21 cellular contexts compared by ENCODE assay signal in the genomic region with DNA sequence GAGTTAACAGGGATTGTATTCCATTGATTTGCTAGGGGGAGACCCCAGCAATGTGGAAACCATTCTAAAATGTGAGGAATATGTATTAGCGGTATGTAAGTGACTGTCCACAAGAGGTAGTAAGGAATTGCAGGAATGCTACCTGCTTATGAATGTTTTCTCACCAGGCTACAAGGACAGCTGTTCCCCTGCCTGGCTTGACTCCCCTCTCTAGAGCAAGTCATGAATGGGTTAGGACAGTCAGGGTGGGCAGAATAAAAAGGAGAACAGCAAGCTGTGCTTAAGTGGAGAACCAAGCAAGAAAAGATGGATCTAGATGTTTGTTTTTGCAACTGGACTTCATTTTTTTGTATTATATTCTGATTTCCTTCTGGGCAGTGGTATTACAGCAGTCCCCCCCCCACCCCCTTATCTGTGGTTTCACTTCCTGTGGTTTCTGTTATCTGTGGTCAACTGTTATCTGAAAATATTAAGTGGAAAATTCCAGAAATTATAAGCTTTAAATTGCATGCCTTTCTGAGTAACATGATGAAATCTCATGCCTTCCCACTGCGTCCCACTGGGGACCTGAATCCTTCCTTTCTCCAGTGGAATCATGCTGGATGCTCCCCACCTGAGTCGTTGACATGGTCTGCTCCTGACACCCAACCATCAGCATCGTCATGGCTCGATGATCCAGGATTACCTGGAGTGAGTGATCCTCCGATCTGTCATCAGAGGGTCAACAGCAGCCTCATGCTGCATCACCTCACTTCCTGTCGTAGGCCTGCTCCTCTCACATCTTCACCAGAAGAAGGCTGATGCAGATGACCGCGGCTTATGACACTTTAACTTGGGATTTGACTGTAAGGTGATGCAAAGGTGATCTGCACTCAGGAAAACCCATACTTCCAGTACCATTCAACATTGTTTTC. TPM values are rescaled to one million over a fixed set of nuclear protein-coding genes. Genes with fewer than 3 reads are reported as not detected.
A peak's percentile ranks its signal among the peaks of the same experiment; 100 is the strongest.
DNase-seq lines count a peak whose midpoint lies in the region; ATAC-seq, FAIRE-seq and TF ChIP-seq lines count a peak whose summit lies in the region.
"Had no signal": no experiment of that assay in that cellular context is flagged by ENCODE, and none has a peak within 500 bp of the region (broad histone marks: within the 10 kb centered on the region; RNA-seq: fewer than 3 reads in every experiment).

No MANE protein-coding gene starts in this region.

- no peak for TF ChIP-seq POLR2A in GM12878 (IDR thresholded peaks at IDR 0.05; ENCODE audit: low read depth, low read length)

- no peaks in the 10 kb centered on the region for H3K79me2 ChIP-seq in GM12878 (ENCODE audit: control insufficient read depth, insufficient read depth, low read length)

- H3K4me3 ChIP-seq in BLaER1 treated with 17β-estradiol and CSF1 and Interleukin-3, amounts not matched to agents 10 nM and 100 nM, result no peak overlapping the region
- no peak overlapping the region for H3K4me3 ChIP-seq in GM12878
- H3K4me3 ChIP-seq: breast epithelium, GM23248, MG63 had no signal

- CTCF ChIA-PET in GM12878 (lab: Yijun Ruan, JAX) (interaction anchor here (1.2 kb wide), 1 partner anchor 553 kb away, joined by 3 read pairs; no protein-coding TSS in a partner anchor), RWPE1 (lab: Yijun Ruan, JAX) (no interaction called here)

- POLR2A ChIA-PET in GM12878 (lab: Charles Lee) (no interaction called here), RWPE1 (lab: Yijun Ruan, JAX; ENCODE audit: low non-redundant PET) (no interaction called here)

- intact Hi-C loops in GM12878 (cut with micrococcal nuclease; ENCODE audit: unreplicated experiment), result loop anchor here (10.0 kb wide), 1 partner anchor 1189 kb away; no protein-coding TSS in a partner anchor
- intact Hi-C loops in head of caudate nucleus (cut with DNase I), result no loop called here

- H3K4me2 ChIP-seq in BLaER1 treated with 17β-estradiol and CSF1 and Interleukin-3, amounts not matched to agents 10 nM and 100 nM, result peak overlapping the region; percentile 65 to 93 (median 74)
- no peak overlapping the region for H3K4me2 ChIP-seq in GM12878 (ENCODE audit: control insufficient read depth, insufficient read depth)

- no peak for TF ChIP-seq CTCF in GM12878 (IDR thresholded peaks at IDR 0.05 in 2 of 3, conservative IDR thresholded peaks at IDR 0.05 in 1 of 3; ENCODE audit: control insufficient read depth in 2 of 3, extremely low read depth in 1 of 3, insufficient read depth in 1 of 3, low read depth in 3 of 3, low read length in 3 of 3)
- TF ChIP-seq CTCF in RWPE1 (conservative IDR thresholded peaks at IDR 0.05; ENCODE audit: low read depth), result no peak

- no peak for ATAC-seq in GM12878
- ATAC-seq: activated CD4-positive, alpha-beta T cell treated with anti-CD3 and anti-CD28 coated beads for 36 hours; activated T-helper 17 cell treated with anti-CD3 and anti-CD28 coated beads, Interleukin-2, amount 50 U/mL, for 72 hours; CD8-positive, alpha-beta T cell had no signal

- no TSS peak for BruUV-seq in GM12878 (replicated peaks; lab: Mats Ljungman, UMichigan)

- WGBS in GM12878 (ENCODE audit: insufficient coverage, insufficient replicate concordance, low lambda C conversion rate, missing lambda C conversion rate), result 73% methylated on average over 9 of the region's 9 CpGs

- DNase-seq in HTR-8/SVneo (ENCODE audit: insufficient read length, low spot score), result no peak
- no peak for DNase-seq in GM12878 (ENCODE audit: low read depth, low spot score)
- DNase-seq in kidney glomerular epithelial cell (lab: John Stamatoyannopoulos, UW), result peak; percentile 29
- no peak for DNase-seq in RWPE1 (ENCODE audit: low spot score)
- no peak for DNase-seq in head of caudate nucleus
- no peak for DNase-seq in activated T-cell treated with anti-CD3 and anti-CD28 coated beads for 4 hours
- no peak for DNase-seq in NCI-H128 (lab: John Stamatoyannopoulos, UW; ENCODE audit: unreplicated experiment)
- DNase-seq: activated CD4-positive, alpha-beta T cell treated with anti-CD3 and anti-CD28 coated beads for 36 hours; activated naive CD8-positive, alpha-beta T cell treated with anti-CD3 and anti-CD28 coated beads for 36 hours; CD8-positive, alpha-beta T cell; DMS79 treated with DMSO at 0.1 percent for 48 hours; glutamatergic neuron; GM23248; MG63; NCI-H146; NCI-H82; nucleus accumbens; RPMI8226 had no signal

- H3K27ac ChIP-seq in BLaER1 treated with 17β-estradiol and CSF1 and Interleukin-3, amounts not matched to agents 10 nM and 100 nM, result no peak overlapping the region
- H3K27ac ChIP-seq in GM12878 (ENCODE audit: control insufficient read depth, insufficient read depth) (no peak overlapping the region), RWPE1 (no peak overlapping the region)
- H3K27ac ChIP-seq: breast epithelium, GM23248 had no signal

- FAIRE-seq in HTR-8/SVneo (lab: Jason Lieb, UNC) (peak; percentile 59), GM12878 (lab: Jason Lieb, UNC) (no peak)

- SMC1A ChIA-PET in GM12878 (lab: Charles Lee; ENCODE audit: uncharacterized antibody, unreplicated experiment), result interaction anchor here (0.6 kb wide), 1 partner anchor 179 kb away, joined by 3 read pairs; no protein-coding TSS in a partner anchor

- TF ChIP-seq RAD21 in GM12878 (IDR thresholded peaks at IDR 0.05; ENCODE audit: insufficient read depth, low read depth, low read length), result no peak

- H3K9me3 ChIP-seq in BLaER1 treated with 17β-estradiol and CSF1 and Interleukin-3, amounts not matched to agents 10 nM and 100 nM (replicated peaks in 1 of 11), result peaks cover 0 to 11% (median 0%) of the 10 kb centered on the region in 11 experiments; a peak in 1 of 22 replicates
- no peaks in the 10 kb centered on the region for H3K9me3 ChIP-seq in GM12878 (replicated peaks; ENCODE audit: control insufficient read depth, insufficient read depth, low read length)
- H3K9me3 ChIP-seq: breast epithelium, MG63 had no signal

- no peak for TF ChIP-seq EP300 in GM12878 (IDR thresholded peaks at IDR 0.05; ENCODE audit: borderline replicate concordance in 1 of 2, control insufficient read depth in 1 of 2, low read depth in 2 of 2, low read length in 2 of 2)

- no peak overlapping the region for H3K9ac ChIP-seq in BLaER1 treated with 17β-estradiol and CSF1 and Interleukin-3, amounts not matched to agents 10 nM and 100 nM
- H3K9ac ChIP-seq in GM12878 (ENCODE audit: control insufficient read depth, insufficient read depth, low read length), result no peak overlapping the region
- H3K9ac ChIP-seq: GM23248 had no signal

- H3K4me1 ChIP-seq in BLaER1 treated with 17β-estradiol and CSF1 and Interleukin-3, amounts not matched to agents 10 nM and 100 nM, result peaks cover 52 to 72% (median 64%) of the 10 kb centered on the region in 10 experiments
- H3K4me1 ChIP-seq in GM12878 (ENCODE audit: control insufficient read depth, insufficient read depth, low read length), result no peaks in the 10 kb centered on the region
- H3K4me1 ChIP-seq: breast epithelium had no signal

- RAD21 ChIA-PET in GM12878 (lab: Charles Lee; ENCODE audit: unreplicated experiment), result no interaction called here

- H3K36me3 ChIP-seq in BLaER1 treated with 17β-estradiol and CSF1 and Interleukin-3, amounts not matched to agents 10 nM and 100 nM, result no peaks in the 10 kb centered on the region
- H3K36me3 ChIP-seq in GM12878 (ENCODE audit: control insufficient read depth in 2 of 2, insufficient read depth in 2 of 2, low read length in 1 of 2), result no peaks in the 10 kb centered on the region
- H3K36me3 ChIP-seq: breast epithelium, MG63 had no signal

- H2AFZ ChIP-seq in GM12878 (ENCODE audit: control insufficient read depth, low read depth, low read length), result no peak overlapping the region
- H2AFZ ChIP-seq: GM23248 had no signal

- H4K20me1 ChIP-seq in BLaER1 treated with 17β-estradiol and CSF1 and Interleukin-3, amounts not matched to agents 10 nM and 100 nM, result peaks cover 0 to 7% (median 0%) of the 10 kb centered on the region in 11 experiments; a peak in 3 of 22 replicates
- no peaks in the 10 kb centered on the region; the same call in 1 of the 2 replicates for H4K20me1 ChIP-seq in GM12878 (ENCODE audit: control insufficient read depth, insufficient read depth)

- H3K27me3 ChIP-seq in BLaER1 treated with 17β-estradiol and CSF1 and Interleukin-3, amounts not matched to agents 10 nM and 100 nM, result peaks cover 0 to 12% (median 0%) of the 10 kb centered on the region in 11 experiments; a peak in 5 of 22 replicates
- H3K27me3 ChIP-seq in GM12878 (replicated peaks in 1 of 2; ENCODE audit: control insufficient read depth in 2 of 2, insufficient read depth in 2 of 2, low read length in 1 of 2), result no peaks in the 10 kb centered on the region; a peak in 2 of 4 replicates
- H3K27me3 ChIP-seq: MG63 had no signal

- in situ Hi-C loops in GM12878 (cut with MboI), result no loop called here

TF ChIP-seq in GM12878, 131 proteins besides CTCF, POLR2A, EP300 and RAD21:
- TF ChIP-seq STAT3 (IDR thresholded peaks at IDR 0.05; ENCODE audit: low read depth, low read length), result no peak
- TF ChIP-seq RUNX3 (IDR thresholded peaks at IDR 0.05; ENCODE audit: low read length), result peak; percentile 64

RNA-seq across cellular contexts. Expression of gene VAPA, which starts 52.2 kb away (rescaled TPM):
- total RNA-seq in GM12878 (2013; cell fraction: nucleolus; rRNA removed), result 139 and 144 TPM in 2 replicates
- total RNA-seq in GM12878 (2014; rRNA removed), result 124 and 128 TPM in 2 replicates
- total RNA-seq in GM12878 (2014; rRNA removed; fragmentation: Illumina TruSeq; extraction: Trizol), result 165 and 173 TPM in 2 replicates
- 136 and 137 TPM in 2 replicates for total RNA-seq in GM12878 (2021)
- polyA plus RNA-seq in GM12878 (2011; ENCODE audit: low read depth), result 60.5 TPM
- 235 and 368 TPM in 2 replicates for polyA plus RNA-seq in GM12878 (2011; rRNA removed)
- polyA plus RNA-seq in GM12878 (2011; cell fraction: cytosol; rRNA removed), result 78.7 and 122 TPM in 2 replicates
- 96.8 and 97.2 TPM in 2 replicates for polyA plus RNA-seq in GM12878 (2011; cell fraction: nucleus; rRNA removed)
- 76.2 and 145 TPM in 2 replicates for polyA plus RNA-seq in GM12878 (2012)
- 252 and 265 TPM in 2 replicates for polyA plus RNA-seq in GM12878 (2014; fragmentation: Illumina TruSeq; extraction: Trizol)
- 10 to 100 TPM; 70.9 to 73.1 TPM for polyA plus RNA-seq in GM12878 (2014; fragmentation: Nextera tagmentation; extraction: Ambion mirVana)
- 154 and 159 TPM in 2 replicates for polyA plus RNA-seq in GM12878 (2014; rRNA removed)
- polyA plus RNA-seq in GM12878 (2016; fragmentation: Nextera tagmentation; extraction: Ambion mirVana), result 100 to 1,000 TPM; 236 to 237 TPM
- polyA minus RNA-seq in GM12878 (2011; rRNA and poly(A)+ RNA removed), result 79.9 and 141 TPM in 2 replicates
- 58.4 and 68.5 TPM in 2 replicates for polyA minus RNA-seq in GM12878 (2011; cell fraction: cytosol; rRNA and poly(A)+ RNA removed)
- polyA minus RNA-seq in GM12878 (2011; cell fraction: nucleus; rRNA and poly(A)+ RNA removed), result 44.0 and 74.3 TPM in 2 replicates
